In the genomic region with DNA sequence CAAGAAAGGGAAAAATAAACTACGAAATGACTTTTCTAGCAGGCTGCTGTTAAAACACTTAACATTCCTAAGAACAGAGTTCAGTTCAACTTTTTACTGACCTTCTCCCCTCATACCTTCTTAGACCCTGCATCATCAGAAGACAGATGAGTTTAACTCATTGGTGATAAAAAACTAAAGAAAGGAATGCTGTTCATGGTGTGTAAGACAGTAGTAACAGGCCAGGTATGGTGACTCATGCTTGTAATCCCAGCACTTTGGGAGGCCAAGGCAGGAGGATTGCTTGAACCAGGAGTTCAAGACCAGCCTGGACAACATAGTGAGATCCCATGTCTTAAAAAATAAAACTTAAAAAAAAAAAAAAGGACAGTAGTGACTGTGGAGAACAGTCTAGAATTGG, we compare ENCODE assay signal across 25 cellular contexts. TPM values are rescaled to one million over a fixed set of nuclear protein-coding genes. Genes with fewer than 3 reads are reported as not detected.
DNase-seq lines count a peak whose midpoint lies in the region; ATAC-seq and TF ChIP-seq lines count a peak whose summit lies in the region.
"Had no signal": no experiment of that assay in that cellular context is flagged by ENCODE, and none has a peak within 500 bp of the region (broad histone marks: within the 10 kb centered on the region; RNA-seq: fewer than 3 reads in every experiment).

No MANE protein-coding gene starts in this region.

- H3K27ac Mint-ChIP-seq in activated CD4-positive, alpha-beta memory T cell treated with anti-CD3 and anti-CD28 coated beads for 36 hours, result no peak overlapping the region
- H3K27ac Mint-ChIP-seq: activated CD8-positive, alpha-beta memory T cell treated with anti-CD3 and anti-CD28 coated beads, Interleukin-2, amount 10 ng/mL, durations not matched to agents 7 days and 5 days; B cell; stimulated activated effector memory CD8-positive, alpha-beta T cell treated with anti-CD3 and anti-CD28 coated beads, Interleukin-12 subunit alpha, Interleukin-12 subunit beta, amount 100 ng/mL, for 72 hours had no signal

- CTCF ChIA-PET in activated CD4-positive, alpha-beta memory T cell treated with anti-CD3 and anti-CD28 coated beads for 36 hours (lab: Charles Lee), result interaction anchor here (0.7 to 1.1 kb wide), 2 partner anchors 25 to 121 kb away, joined by 3 to 6 read pairs; no protein-coding TSS in a partner anchor

- intact Hi-C loops in thyroid gland (cut with DNase I), result no loop called here
- intact Hi-C loops in activated CD4-positive, alpha-beta memory T cell treated with anti-CD3 and anti-CD28 coated beads for 36 hours (cut with micrococcal nuclease), result no loop called here

- H3K4me1 Mint-ChIP-seq in activated CD4-positive, alpha-beta memory T cell treated with anti-CD3 and anti-CD28 coated beads for 36 hours (ENCODE audit: low read depth), result peaks cover 8% of the 10 kb centered on the region
- H3K4me1 Mint-ChIP-seq: B cell; central memory CD8-positive, alpha-beta T cell; stimulated activated effector memory CD8-positive, alpha-beta T cell treated with anti-CD3 and anti-CD28 coated beads, Interleukin-12 subunit alpha, Interleukin-12 subunit beta, amount 100 ng/mL, for 72 hours had no signal

- H3K4me3 Mint-ChIP-seq in activated CD4-positive, alpha-beta memory T cell treated with anti-CD3 and anti-CD28 coated beads for 36 hours, result no peak overlapping the region
- H3K4me3 Mint-ChIP-seq: activated CD8-positive, alpha-beta memory T cell treated with anti-CD3 and anti-CD28 coated beads, Interleukin-2, amount 10 ng/mL, durations not matched to agents 7 days and 5 days; B cell; central memory CD8-positive, alpha-beta T cell; stimulated activated effector memory CD8-positive, alpha-beta T cell treated with anti-CD3 and anti-CD28 coated beads, Interleukin-12 subunit alpha, Interleukin-12 subunit beta, amount 100 ng/mL, for 72 hours had no signal

- H3K27me3 Mint-ChIP-seq in activated CD4-positive, alpha-beta memory T cell treated with anti-CD3 and anti-CD28 coated beads for 36 hours, result no peaks in the 10 kb centered on the region
- H3K27me3 Mint-ChIP-seq: B cell; central memory CD8-positive, alpha-beta T cell had no signal

- H3K9ac ChIP-seq in GM23248, result no peak overlapping the region
- no peak overlapping the region for H3K9ac ChIP-seq in SK-N-MC (ENCODE audit: insufficient read length)

- POLR2A ChIA-PET in activated CD4-positive, alpha-beta memory T cell treated with anti-CD3 and anti-CD28 coated beads for 36 hours (lab: Charles Lee), result no interaction called here

- no peaks in the 10 kb centered on the region for H3K36me3 ChIP-seq in GM23248 (ENCODE audit: low read depth)
- no peaks in the 10 kb centered on the region for H3K36me3 ChIP-seq in SK-N-MC (ENCODE audit: insufficient read depth, low read length)
- no peaks in the 10 kb centered on the region for H3K36me3 ChIP-seq in thyroid gland
- H3K36me3 ChIP-seq: neutrophil had no signal

- WGBS in GM23248 (ENCODE audit: low coverage in 1 of 2, low lambda C conversion rate in 2 of 2, missing lambda C conversion rate in 2 of 2), 2 experiments, result 11 to 18% methylated on average over 1 of the region's 1 CpG
- WGBS in thyroid gland, 2 donors, result 23 to 28% methylated on average over 1 of the region's 1 CpG

- no peaks in the 10 kb centered on the region for H3K27me3 ChIP-seq in GM23248 (replicated peaks; ENCODE audit: insufficient read depth)
- no peaks in the 10 kb centered on the region for H3K27me3 ChIP-seq in thyroid gland
- H3K27me3 ChIP-seq: esophagus squamous epithelium, neutrophil had no signal

- no peak for ATAC-seq in HG03196 (IDR thresholded peaks at IDR 0.05; ENCODE audit: unreplicated experiment)
- ATAC-seq: activated CD8-positive, alpha-beta memory T cell treated with anti-CD3 and anti-CD28 coated beads, Interleukin-2, amount 10 ng/mL, durations not matched to agents 7 days and 5 days; stimulated activated effector memory CD8-positive, alpha-beta T cell treated with anti-CD3 and anti-CD28 coated beads, Interleukin-12 subunit alpha, Interleukin-12 subunit beta, amount 100 ng/mL, for 72 hours had no signal

- no peaks in the 10 kb centered on the region for H3K9me2 ChIP-seq in GM23248 (ENCODE audit: insufficient read depth)

- no peaks in the 10 kb centered on the region for H3K4me1 ChIP-seq in GM23248 (ENCODE audit: insufficient read depth)
- peaks cover 14 to 18% of the 10 kb centered on the region in 2 donors for H3K4me1 ChIP-seq in thyroid gland

- H3K9me3 ChIP-seq in GM23248 (ENCODE audit: low read depth) (no peaks in the 10 kb centered on the region), SK-N-MC (ENCODE audit: low read depth, low read length) (no peaks in the 10 kb centered on the region; the same call in 1 of the 2 replicates), thyroid gland (no peaks in the 10 kb centered on the region)
- H3K9me3 ChIP-seq: esophagus squamous epithelium, neutrophil had no signal

- H3K4me3 ChIP-seq in GM23248, result no peak overlapping the region
- no peak overlapping the region for H3K4me3 ChIP-seq in SK-N-MC
- H3K4me3 ChIP-seq in fibroblast of mammary gland (ENCODE audit: control insufficient read depth, low read depth, low read length), result no peak overlapping the region
- no peak overlapping the region for H3K4me3 ChIP-seq in thyroid gland (replicated peaks in 1 of 3)
- H3K4me3 ChIP-seq: esophagus squamous epithelium, skin epidermis had no signal

- no peaks in the 10 kb centered on the region for H3K9me3 Mint-ChIP-seq in activated CD4-positive, alpha-beta memory T cell treated with anti-CD3 and anti-CD28 coated beads for 36 hours
- H3K9me3 Mint-ChIP-seq: central memory CD8-positive, alpha-beta T cell; stimulated activated effector memory CD8-positive, alpha-beta T cell treated with anti-CD3 and anti-CD28 coated beads, Interleukin-12 subunit alpha, Interleukin-12 subunit beta, amount 100 ng/mL, for 72 hours had no signal

- no peaks in the 10 kb centered on the region for H3K79me2 ChIP-seq in GM23248 (ENCODE audit: insufficient read depth)

- H3K27ac ChIP-seq in GM23248 (no peak overlapping the region), SK-N-MC (peak overlapping the region; percentile 76; the same call in 1 of the 2 replicates), thyroid gland (peak overlapping the region; percentile 57 to 73 (median 72))
- H3K27ac ChIP-seq: esophagus squamous epithelium, skin epidermis had no signal

- DNase-seq in GM23248 (peak; percentile 12), SK-N-MC (ENCODE audit: low read depth, low spot score) (no peak), fibroblast of mammary gland (ENCODE audit: low read depth) (peak; percentile 15), thyroid gland (no peak), GM19240 (ENCODE audit: insufficient read length, low spot score) (no peak)
- DNase-seq in activated CD4-positive, alpha-beta memory T cell treated with anti-CD3 and anti-CD28 coated beads for 36 hours, result no peak
- DNase-seq: activated CD4-positive, alpha-beta T cell treated with anti-CD3 and anti-CD28 coated beads for 4 hours; activated CD8-positive, alpha-beta memory T cell treated with anti-CD3 and anti-CD28 coated beads, Interleukin-2, amount 10 ng/mL, durations not matched to agents 7 days and 5 days; activated naive CD4-positive, alpha-beta T cell treated with anti-CD3 and anti-CD28 coated beads, Interleukin-2, amount 50 U/mL, for 16 hours; aorta; DMS79; effector CD8-positive, alpha-beta T cell; esophagus squamous epithelium; kidney; mammary epithelial cell; NCI-H1436; NCI-H524; RPMI8226; stimulated activated CD4-positive, alpha-beta T cell treated with anti-CD3 and anti-CD28 coated beads, Interleukin-2, amount 100 ng/mL, for 24 hours had no signal

- TF ChIP-seq CTCF in fibroblast of mammary gland (conservative IDR thresholded peaks at IDR 0.05; ENCODE audit: control insufficient read depth, insufficient read depth, low read depth, low read length), result no peak
- TF ChIP-seq CTCF in thyroid gland (IDR thresholded peaks at IDR 0.05), result no peak

- no peak overlapping the region for H2AFZ ChIP-seq in GM23248

- H3F3A ChIP-seq in GM23248 (ENCODE audit: insufficient read depth), result peaks cover 12% of the 10 kb centered on the region; the same call in 1 of the 2 replicates

- no peaks in the 10 kb centered on the region for H3K36me3 Mint-ChIP-seq in activated CD4-positive, alpha-beta memory T cell treated with anti-CD3 and anti-CD28 coated beads for 36 hours
- H3K36me3 Mint-ChIP-seq: stimulated activated effector memory CD8-positive, alpha-beta T cell treated with anti-CD3 and anti-CD28 coated beads, Interleukin-12 subunit alpha, Interleukin-12 subunit beta, amount 100 ng/mL, for 72 hours had no signal

- no peaks in the 10 kb centered on the region for H4K20me1 ChIP-seq in GM23248 (ENCODE audit: insufficient read depth)

- no peak for TF ChIP-seq POLR2A in thyroid gland (IDR thresholded peaks at IDR 0.05)

- in situ Hi-C loops in GM23248 (cut with MboI), result no loop called here

- H3K4me2 ChIP-seq in GM23248 (ENCODE audit: unreplicated experiment), result no peak overlapping the region

RNA-seq across cellular contexts. Expression of a gene that starts 16.2 kb away (rescaled TPM):
- total RNA-seq in GM23248 (2014; rRNA removed; shearing (Covaris generic)), result 1.3 and 2.0 TPM in 2 replicates
- 0.70 and 0.94 TPM in 2 replicates for polyA plus RNA-seq in GM23248 (2016; fragmentation: Nextera tagmentation; extraction: Ambion mirVana)
- total RNA-seq in thyroid gland, result 100 to 1,000 TPM; 200 to 369 (median 323) TPM
- 1 to 10 TPM; 1.7 to 2.6 TPM for total RNA-seq in activated CD4-positive, alpha-beta memory T cell treated with anti-CD3 and anti-CD28 coated beads for 36 hours

Comparison
In these comparisons a context has a peak if more than half of its experiments do, and no peak if none do; other contexts are left out.
1. DNase-seq: peak in GM23248 (single experiment) and fibroblast of mammary gland (single experiment); none in SK-N-MC (single experiment), thyroid gland (0 of 2), GM19240 (single experiment) and activated CD4-positive, alpha-beta memory T cell treated with anti-CD3 and anti-CD28 coated beads for 36 hours (single experiment).
2. RNA of a gene that starts 16.2 kb away (total RNA-seq): 200 to 369 TPM in thyroid gland; 1.7 to 2.6 TPM in activated CD4-positive, alpha-beta memory T cell treated with anti-CD3 and anti-CD28 coated beads for 36 hours and 1.3 to 2.0 TPM in GM23248; every median in the first group is over 10 times any median in the second.